Comparison of ENCODE assay signal across 21 cellular contexts in the genomic region with DNA sequence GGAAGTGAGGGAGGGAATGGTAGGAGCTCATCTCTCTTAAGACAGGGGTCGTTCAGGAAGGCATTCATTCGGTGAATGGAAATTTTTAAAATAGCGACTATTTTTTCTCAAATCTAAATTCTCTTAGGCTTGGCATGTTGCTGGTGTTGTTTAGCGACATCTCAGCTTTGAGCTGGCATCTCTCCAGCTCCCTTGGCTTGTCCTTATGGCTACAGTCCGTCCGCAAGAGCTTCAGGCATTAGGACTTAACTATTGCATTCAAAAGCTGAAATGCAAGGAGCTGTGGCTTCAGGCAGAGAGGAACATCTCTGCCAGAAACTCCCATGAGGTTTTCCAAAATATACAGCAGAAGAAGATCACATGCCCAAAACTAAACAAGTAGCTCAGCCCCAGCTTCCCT.
"Had no signal": no experiment of that assay in that cellular context is flagged by ENCODE, and none has a peak within 500 bp of the region (broad histone marks: within the 10 kb centered on the region; RNA-seq: fewer than 3 reads in every experiment).

No MANE protein-coding gene starts in this region.

- DNase-seq: activated CD4-positive, alpha-beta T cell treated with anti-CD3 and anti-CD28 coated beads for 1 hour; activated CD4-positive, alpha-beta T cell treated with anti-CD3 and anti-CD28 coated beads, Interleukin-2, amount 50 U/mL, for 1 hour; activated CD8-positive, alpha-beta memory T cell treated with anti-CD3 and anti-CD28 coated beads, Interleukin-2, amount 50 U/mL, for 48 hours; activated naive CD4-positive, alpha-beta T cell; activated T-cell treated with anti-CD3 and anti-CD28 coated beads, Interleukin-2, amount 50 U/mL, for 4 hours; foreskin fibroblast; immature natural killer cell; kidney glomerular epithelial cell; small intestine; stimulated activated CD4-positive, alpha-beta T cell treated with anti-CD3 and anti-CD28 coated beads, Interleukin-15, amount 100 ng/mL, for 24 hours; stomach; T-helper 9 cell; transverse colon had no signal

- H3K4me3 ChIP-seq: breast epithelium, stomach, transverse colon had no signal

- H3K27me3 Mint-ChIP-seq: activated naive CD8-positive, alpha-beta T cell; central memory CD8-positive, alpha-beta T cell; memory B cell; stimulated activated memory B cell treated with anti-CD40 and anti-IgM and Interleukin-4, amounts not matched to agents 10 μg/mL and 1 μg/mL and 100 μg/mL, for 72 hours had no signal

- H3K4me1 Mint-ChIP-seq: central memory CD8-positive, alpha-beta T cell; immature natural killer cell; memory B cell; stimulated activated memory B cell treated with anti-CD40 and anti-IgM and Interleukin-4, amounts not matched to agents 10 μg/mL and 1 μg/mL and 100 μg/mL, for 72 hours had no signal

- ATAC-seq: activated T-cell treated with anti-CD3 and anti-CD28 coated beads, Interleukin-2, amount 50 U/mL, for 4 hours; sciatic nerve; stimulated activated memory B cell treated with anti-CD40 and anti-IgM and Interleukin-4, amounts not matched to agents 10 μg/mL and 1 μg/mL and 100 μg/mL, for 72 hours had no signal

- H3K27ac Mint-ChIP-seq: activated naive CD8-positive, alpha-beta T cell; activated T-helper 2 cell treated with anti-CD3 and anti-CD28 coated beads, Interferon-gamma antibody, Interleukin-2, Interleukin-4, amounts not matched to agents 10 μg/mL and 5 μg/mL and 100 μg/mL, durations not matched to agents 14 hours and 24 hours and 36 hours; immature natural killer cell; memory B cell; stimulated activated memory B cell treated with anti-CD40 and anti-IgM and Interleukin-4, amounts not matched to agents 10 μg/mL and 1 μg/mL and 100 μg/mL, for 72 hours had no signal

- H3K4me3 Mint-ChIP-seq: activated naive CD8-positive, alpha-beta T cell; activated T-cell treated with anti-CD3 and anti-CD28 coated beads, Interleukin-2, amount 50 U/mL, for 4 hours; central memory CD8-positive, alpha-beta T cell; immature natural killer cell; memory B cell; stimulated activated memory B cell treated with anti-CD40 and anti-IgM and Interleukin-4, amounts not matched to agents 10 μg/mL and 1 μg/mL and 100 μg/mL, for 72 hours had no signal

- H3K9me3 Mint-ChIP-seq: activated T-cell treated with anti-CD3 and anti-CD28 coated beads, Interleukin-2, amount 50 U/mL, for 4 hours; activated T-helper 2 cell treated with anti-CD3 and anti-CD28 coated beads, Interferon-gamma antibody, Interleukin-2, Interleukin-4, amounts not matched to agents 10 μg/mL and 5 μg/mL and 100 μg/mL, durations not matched to agents 14 hours and 24 hours and 36 hours had no signal

- H3K4me1 ChIP-seq: breast epithelium, stomach, transverse colon had no signal

- H3K9me3 ChIP-seq: breast epithelium, transverse colon had no signal

- H3K36me3 ChIP-seq: breast epithelium, stomach, transverse colon had no signal

- H3K36me3 Mint-ChIP-seq: activated naive CD8-positive, alpha-beta T cell; immature natural killer cell; memory B cell; stimulated activated memory B cell treated with anti-CD40 and anti-IgM and Interleukin-4, amounts not matched to agents 10 μg/mL and 1 μg/mL and 100 μg/mL, for 72 hours had no signal

- H3K27me3 ChIP-seq: breast epithelium, stomach, transverse colon had no signal

- H3K27ac ChIP-seq: breast epithelium, epithelial cell of prostate, stomach, transverse colon had no signal
